ENCODE assay signal across 20 cellular contexts in genomic region chr15:28875461-28875965, GRCh38. TPM values are rescaled to one million over a fixed set of nuclear protein-coding genes. Genes with fewer than 3 reads are reported as not detected.
A peak's percentile ranks its signal among the peaks of the same experiment; 100 is the strongest.
DNase-seq lines count a peak whose midpoint lies in the region; ATAC-seq and TF ChIP-seq lines count a peak whose summit lies in the region.
"Had no signal": no experiment of that assay in that cellular context is flagged by ENCODE, and none has a peak within 500 bp of the region (broad histone marks: within the 10 kb centered on the region; RNA-seq: fewer than 3 reads in every experiment).

No MANE protein-coding gene starts in this region.

- H3K27ac ChIP-seq in CD8-positive, alpha-beta T cell (ENCODE audit: low read depth, low read length) = no peak overlapping the region
- H3K27ac ChIP-seq in HUES64 (ENCODE audit: low read depth, low read length) = peak overlapping the region; percentile 61; the same call in 1 of the 2 replicates
- H3K27ac ChIP-seq: C4-2B, HL-60 had no signal

- H3K4me3 Mint-ChIP-seq in CD8-positive, alpha-beta T cell = no peak overlapping the region
- H3K4me3 Mint-ChIP-seq in glutamatergic neuron (ENCODE audit: unreplicated experiment) (no peak overlapping the region), nephron (peak overlapping the region in 1 of 3 experiments; percentile 27)

- peaks cover 21% of the 10 kb centered on the region for H3K4me1 ChIP-seq in CD8-positive, alpha-beta T cell (ENCODE audit: insufficient read depth, low read length)
- peaks cover 15% of the 10 kb centered on the region; the same call in 1 of the 2 replicates for H3K4me1 ChIP-seq in HUES64 (ENCODE audit: insufficient read depth, low read length)
- H3K4me1 ChIP-seq: HAP-1 had no signal

- peak overlapping the region; percentile 77 for H3K27ac Mint-ChIP-seq in CD8-positive, alpha-beta T cell
- H3K27ac Mint-ChIP-seq in glutamatergic neuron (ENCODE audit: unreplicated experiment) = peak overlapping the region; percentile 48
- peak overlapping the region in 2 of 3 experiments; percentile 67 to 69 for H3K27ac Mint-ChIP-seq in nephron

- H3K9ac ChIP-seq in HUES64 (ENCODE audit: low read depth, low read length) = no peak overlapping the region

- H3K4me1 Mint-ChIP-seq in CD8-positive, alpha-beta T cell (ENCODE audit: low read depth) = peaks cover 21% of the 10 kb centered on the region
- peaks cover 10% of the 10 kb centered on the region for H3K4me1 Mint-ChIP-seq in glutamatergic neuron (ENCODE audit: low read depth, unreplicated experiment)
- H3K4me1 Mint-ChIP-seq in nephron = peaks cover 11% of the 10 kb centered on the region

- POLR2A ChIA-PET in CD8-positive, alpha-beta T cell (lab: Charles Lee) = interaction anchor here (1.0 kb wide), 1 partner anchor 99 kb away, joined by 3 read pairs; no protein-coding TSS in a partner anchor

- H3K27me3 Mint-ChIP-seq in CD8-positive, alpha-beta T cell (ENCODE audit: low read depth) = no peaks in the 10 kb centered on the region
- H3K27me3 Mint-ChIP-seq in glutamatergic neuron (ENCODE audit: unreplicated experiment) (peaks cover 6% of the 10 kb centered on the region), nephron (ENCODE audit: low read depth) (no peaks in the 10 kb centered on the region)

- no peak for ATAC-seq in CD8-positive, alpha-beta T cell
- ATAC-seq: K562 had no signal

- H3K27me3 ChIP-seq in CD8-positive, alpha-beta T cell (ENCODE audit: insufficient read depth, low read length) = no peaks in the 10 kb centered on the region
- peaks cover 13% of the 10 kb centered on the region; the same call in 1 of the 2 replicates for H3K27me3 ChIP-seq in HUES64 (ENCODE audit: insufficient read depth, low read length)

- CTCF ChIA-PET in CD8-positive, alpha-beta T cell (lab: Charles Lee) = interaction anchor here (0.6 to 4.4 kb wide), 8 partner anchors 8 to 247 kb away, joined by 3 to 19 read pairs (median 5); no protein-coding TSS in a partner anchor

- H3K9me3 ChIP-seq in CD8-positive, alpha-beta T cell (ENCODE audit: low read length) = no peaks in the 10 kb centered on the region
- H3K9me3 ChIP-seq in HUES64 (ENCODE audit: insufficient read depth, low read depth, low read length) = no peaks in the 10 kb centered on the region
- H3K9me3 ChIP-seq: HAP-1 had no signal

- no peaks in the 10 kb centered on the region for H3K36me3 ChIP-seq in CD8-positive, alpha-beta T cell (ENCODE audit: insufficient read depth, low read length)
- H3K36me3 ChIP-seq in HUES64 (ENCODE audit: insufficient read depth, low read length) = no peaks in the 10 kb centered on the region
- H3K36me3 ChIP-seq: HAP-1 had no signal

- no peak overlapping the region for H3K4me3 ChIP-seq in CD8-positive, alpha-beta T cell (ENCODE audit: low read depth, low read length)
- no peak overlapping the region for H3K4me3 ChIP-seq in HUES64 (ENCODE audit: low read length)
- H3K4me3 ChIP-seq: HAP-1, K562 had no signal

- H3K9me3 Mint-ChIP-seq in CD8-positive, alpha-beta T cell = no peaks in the 10 kb centered on the region
- H3K9me3 Mint-ChIP-seq in glutamatergic neuron (ENCODE audit: unreplicated experiment) = peaks cover 9% of the 10 kb centered on the region
- H3K9me3 Mint-ChIP-seq in nephron = peaks cover 4% of the 10 kb centered on the region

- WGBS in HUES64 = 44% methylated on average over 4 of the region's 4 CpGs

- intact Hi-C loops in CD8-positive, alpha-beta T cell (cut with DNase I, micrococcal nuclease) = no loop called here

- DNase-seq in CD8-positive, alpha-beta T cell = no peak
- DNase-seq in glutamatergic neuron = no peak
- DNase-seq in activated CD4-positive, alpha-beta T cell treated with anti-CD3 and anti-CD28 coated beads for 48 hours = no peak
- DNase-seq in GOT3 (lab: John Stamatoyannopoulos, UW) = no peak
- no peak for DNase-seq in HPDE6-E6E7 (ENCODE audit: extremely low spot score)
- DNase-seq: COR-L47, EL, MV-4-11, NCI-H1417, NCI-H187 treated with DMSO at 0.1 percent for 48 hours, NCI-H345, NCI-H526, SHP77 treated with DMSO at 0.1 percent for 48 hours had no signal

- no peak for TF ChIP-seq CTCF in CD8-positive, alpha-beta T cell (IDR thresholded peaks at IDR 0.05)
- TF ChIP-seq CTCF in glutamatergic neuron (IDR thresholded peaks at IDR 0.05; ENCODE audit: partially characterized antibody, unreplicated experiment) = no peak
- no peak for TF ChIP-seq CTCF in nephron (IDR thresholded peaks at IDR 0.05; ENCODE audit: unreplicated experiment in 3 of 3)

- H3K36me3 Mint-ChIP-seq in CD8-positive, alpha-beta T cell = no peaks in the 10 kb centered on the region
- H3K36me3 Mint-ChIP-seq in glutamatergic neuron (ENCODE audit: unreplicated experiment) = peaks cover 9% of the 10 kb centered on the region
- H3K36me3 Mint-ChIP-seq in nephron (ENCODE audit: low read depth) = no peaks in the 10 kb centered on the region

RNA-seq across cellular contexts. Expression of gene APBA2, which starts 10.3 kb away (rescaled TPM):
- 100 to 1,000 TPM; 106 to 108 TPM for total RNA-seq in CD8-positive, alpha-beta T cell
- polyA plus RNA-seq in HUES64 (2013, experiment 1 of 2) = 16.5 TPM
- 21.6 TPM for polyA plus RNA-seq in HUES64 (2013, experiment 2 of 2)
- total RNA-seq in glutamatergic neuron (ENCODE audit: unreplicated experiment) = 166 TPM

RNA-seq across cellular contexts. Expression of gene GOLGA6L7, which starts 27.1 kb away (rescaled TPM):
- total RNA-seq in CD8-positive, alpha-beta T cell = not detected
- not detected for polyA plus RNA-seq in HUES64 (2013, experiment 1 of 2)
- polyA plus RNA-seq in HUES64 (2013, experiment 2 of 2) = not detected
- total RNA-seq in glutamatergic neuron (ENCODE audit: unreplicated experiment) = not detected
- total RNA-seq: A673 had no signal
